In genomic region chr20:10696650-10697049, GRCh38 we compare ENCODE assay signal across 11 cellular contexts. TPM values are rescaled to one million over a fixed set of nuclear protein-coding genes. Genes with fewer than 3 reads are reported as not detected.
DNase-seq lines count a peak whose midpoint lies in the region; ATAC-seq, FAIRE-seq and TF ChIP-seq lines count a peak whose summit lies in the region.
"Had no signal": no experiment of that assay in that cellular context is flagged by ENCODE, and none has a peak within 500 bp of the region (broad histone marks: within the 10 kb centered on the region; RNA-seq: fewer than 3 reads in every experiment).

No MANE protein-coding gene starts in this region.

- H3K79me2 ChIP-seq in K562 (ENCODE audit: control insufficient read depth, insufficient read depth, low read length) = no peaks in the 10 kb centered on the region

- H3K14ac ChIP-seq in neuronal stem cell (ENCODE audit: low read length) = no peak overlapping the region

- peak overlapping the region; percentile 41 for H3K18ac ChIP-seq in neuronal stem cell (ENCODE audit: low read length)

- no peak overlapping the region for H3K9ac ChIP-seq in K562 (ENCODE audit: insufficient read depth in 1 of 2, low read depth in 2 of 2, low read length in 2 of 2)
- H3K9ac ChIP-seq in neuronal stem cell (ENCODE audit: low read depth, low read length, poor library complexity) = no peak overlapping the region
- H3K9ac ChIP-seq: BLaER1 had no signal

- ATAC-seq in activated CD4-positive, alpha-beta T cell treated with anti-CD3 and anti-CD28 coated beads for 36 hours = no peak
- ATAC-seq in HG03354 (IDR thresholded peaks at IDR 0.05; ENCODE audit: poor library complexity, severe bottlenecking, unreplicated experiment) (peak; percentile 50), K562 (no peak)
- ATAC-seq in effector memory CD8-positive, alpha-beta T cell (replicated peaks) = no peak

- H3K36me3 ChIP-seq in K562 (ENCODE audit: control insufficient read depth, insufficient read depth, low read length) (no peaks in the 10 kb centered on the region), neuronal stem cell (replicated peaks in 1 of 2; ENCODE audit: control insufficient read depth in 2 of 2, insufficient read depth in 2 of 2, low read length in 2 of 2) (no peaks in the 10 kb centered on the region)
- H3K36me3 ChIP-seq: BLaER1 had no signal

- peak; percentile 50 for DNase-seq in activated CD4-positive, alpha-beta T cell treated with anti-CD3 and anti-CD28 coated beads for 36 hours
- DNase-seq in activated CD4-positive, alpha-beta T cell treated with anti-CD3 and anti-CD28 coated beads for 4 hours = no peak
- DNase-seq in K562 (ENCODE audit: extremely low read depth in 1 of 4, low spot score in 3 of 4) = peak; percentile 18 to 39 (median 36)
- DNase-seq in neuronal stem cell (ENCODE audit: low spot score) = no peak
- DNase-seq in effector memory CD8-positive, alpha-beta T cell = no peak
- DNase-seq in pons (ENCODE audit: low spot score) = no peak
- DNase-seq in NOMO-1 treated with dmso at 0.1 percent for 144 hours (lab: John Stamatoyannopoulos, UW; ENCODE audit: unreplicated experiment) = no peak
- DNase-seq: NCI-H774 had no signal

- no peaks in the 10 kb centered on the region for H4K20me1 ChIP-seq in K562 (replicated peaks; ENCODE audit: control insufficient read depth, insufficient read depth, low read length)
- H4K20me1 ChIP-seq: BLaER1 had no signal

- H2AK5ac ChIP-seq in neuronal stem cell (ENCODE audit: low read depth, low read length) = no peak overlapping the region

- 16% methylated on average over 4 of the region's 5 CpGs for WGBS in K562 (ENCODE audit: insufficient coverage, low coverage, missing lambda C conversion rate)
- no CpG with 5 or more reads among the region's 5 CpGs for WGBS in neuronal stem cell (ENCODE audit: extremely low coverage in 2 of 2, insufficient read length in 2 of 2, insufficient replicate concordance in 1 of 2), 2 donors

- no peak overlapping the region for H3K4me3 Mint-ChIP-seq in activated CD4-positive, alpha-beta T cell treated with anti-CD3 and anti-CD28 coated beads for 36 hours
- no peak overlapping the region for H3K4me3 Mint-ChIP-seq in effector memory CD8-positive, alpha-beta T cell

- H2BK12ac ChIP-seq in neuronal stem cell (ENCODE audit: low read length) = no peak overlapping the region

- no peak overlapping the region for H4K91ac ChIP-seq in neuronal stem cell (ENCODE audit: low read depth, low read length, poor library complexity)

- H2BK5ac ChIP-seq in neuronal stem cell (ENCODE audit: low read length) = no peak overlapping the region

- no TSS peak for BruUV-seq in K562 (replicated peaks; lab: Mats Ljungman, UMichigan)

- no peaks in the 10 kb centered on the region for H3K79me1 ChIP-seq in neuronal stem cell (ENCODE audit: low read depth, low read length)

- H2BK15ac ChIP-seq in neuronal stem cell (ENCODE audit: low read length) = no peak overlapping the region

- no peak for TF ChIP-seq POLR2A in K562 (conservative IDR thresholded peaks at IDR 0.05)

- H3K27ac ChIP-seq in K562 (ENCODE audit: extremely low read depth, low read depth, low read length) (no peak overlapping the region), neuronal stem cell (replicated peaks; ENCODE audit: low read length) (no peak overlapping the region)
- H3K27ac ChIP-seq: BLaER1 had no signal

- H3K27me3 Mint-ChIP-seq in activated CD4-positive, alpha-beta T cell treated with anti-CD3 and anti-CD28 coated beads for 36 hours = peaks cover 15% of the 10 kb centered on the region
- H3K27me3 Mint-ChIP-seq in effector memory CD8-positive, alpha-beta T cell = peaks cover 26 to 38% of the 10 kb centered on the region in 2 donors

- no peaks in the 10 kb centered on the region for H3K9me3 Mint-ChIP-seq in activated CD4-positive, alpha-beta T cell treated with anti-CD3 and anti-CD28 coated beads for 36 hours (ENCODE audit: low read depth)
- peaks cover 0 to 2% of the 10 kb centered on the region in 2 donors for H3K9me3 Mint-ChIP-seq in effector memory CD8-positive, alpha-beta T cell

- H3K4me1 ChIP-seq in K562 (replicated peaks in 1 of 2; ENCODE audit: control insufficient read depth in 2 of 2, insufficient read depth in 2 of 2, low read length in 2 of 2) (no peaks in the 10 kb centered on the region), neuronal stem cell (ENCODE audit: control insufficient read depth in 2 of 2, insufficient read depth in 1 of 2, low read depth in 1 of 2, low read length in 2 of 2) (peaks cover 0 to 4% of the 10 kb centered on the region in 2 donors)
- H3K4me1 ChIP-seq: BLaER1 had no signal

- H3K9me1 ChIP-seq in K562 (ENCODE audit: control insufficient read depth, insufficient read depth, low read length) = no peaks in the 10 kb centered on the region

- TF ChIP-seq EP300 in K562 (IDR thresholded peaks at IDR 0.05; ENCODE audit: low read length) = no peak

- H3K27me3 ChIP-seq in K562 (ENCODE audit: control insufficient read depth in 2 of 2, insufficient read depth in 2 of 2, low read length in 2 of 2) = no peaks in the 10 kb centered on the region
- H3K27me3 ChIP-seq in neuronal stem cell (ENCODE audit: control insufficient read depth in 3 of 3, insufficient read depth in 3 of 3, low read depth in 1 of 3, low read length in 3 of 3) = no peaks in the 10 kb centered on the region
- H3K27me3 ChIP-seq: BLaER1 had no signal

- no peaks in the 10 kb centered on the region for H3K36me3 Mint-ChIP-seq in activated CD4-positive, alpha-beta T cell treated with anti-CD3 and anti-CD28 coated beads for 36 hours (ENCODE audit: low read depth)
- peaks cover 2% of the 10 kb centered on the region for H3K36me3 Mint-ChIP-seq in effector memory CD8-positive, alpha-beta T cell (ENCODE audit: insufficient read depth)

- CTCF ChIA-PET in activated CD4-positive, alpha-beta T cell treated with anti-CD3 and anti-CD28 coated beads for 36 hours (lab: Charles Lee) = interaction anchor here (0.6 to 1.9 kb wide), 5 partner anchors 9 to 1499 kb away, joined by 3 to 12 read pairs (median 3); no protein-coding TSS in a partner anchor
- CTCF ChIA-PET in K562 (lab: Yijun Ruan, JAX; ENCODE audit: low intra/inter-chr PET ratio) = no interaction called here

- H2BK120ac ChIP-seq in neuronal stem cell (ENCODE audit: low read depth, low read length) = no peak overlapping the region

- no peak overlapping the region for H3K4me2 ChIP-seq in K562 (ENCODE audit: insufficient read depth, low read length)
- no peak overlapping the region for H3K4me2 ChIP-seq in neuronal stem cell (ENCODE audit: insufficient read depth, low read length, poor library complexity, severe bottlenecking)
- H3K4me2 ChIP-seq: BLaER1 had no signal

- POLR2A ChIA-PET in activated CD4-positive, alpha-beta T cell treated with anti-CD3 and anti-CD28 coated beads for 36 hours (lab: Charles Lee) = no interaction called here
- POLR2A ChIA-PET in K562 (lab: Yijun Ruan, JAX) = interaction anchor here (1.1 to 1.2 kb wide), 2 partner anchors 10 to 20 kb away, joined by 5 to 6 read pairs; no protein-coding TSS in a partner anchor

- in situ Hi-C loops in K562 (cut with MboI) = no loop called here

- H3K4ac ChIP-seq in neuronal stem cell (ENCODE audit: low read length) = no peak overlapping the region

- TF ChIP-seq RAD21 in K562 (CRISPR knock-in tag; conservative IDR thresholded peaks at IDR 0.05 in 1 of 2, IDR thresholded peaks at IDR 0.05 in 1 of 2) = peak; percentile 13 to 34; a peak in 1 of 4 replicates

- H3K4me3 ChIP-seq in K562 = no peak overlapping the region
- no peak overlapping the region for H3K4me3 ChIP-seq in neuronal stem cell (ENCODE audit: low read length in 2 of 2)
- H3K4me3 ChIP-seq: BLaER1 had no signal

- no peak overlapping the region for H3K23ac ChIP-seq in neuronal stem cell (ENCODE audit: low read depth, low read length, poor library complexity)

- FAIRE-seq in K562 (lab: Jason Lieb, UNC) = no peak
- FAIRE-seq: H54 had no signal

- peak; percentile 25 to 66 (median 56) for TF ChIP-seq CTCF in K562 (IDR thresholded peaks at IDR 0.05 in 2 of 3, conservative IDR thresholded peaks at IDR 0.05 in 1 of 3; ENCODE audit: insufficient read depth in 2 of 3, low read depth in 1 of 3, low read length in 3 of 3)

- H3K9me3 ChIP-seq in K562 (replicated peaks; ENCODE audit: control insufficient read depth, insufficient read depth, low read depth, low read length) (no peaks in the 10 kb centered on the region), neuronal stem cell (replicated peaks in 1 of 2; ENCODE audit: control insufficient read depth in 2 of 2, insufficient read depth in 1 of 2, low read depth in 1 of 2, low read length in 2 of 2) (no peaks in the 10 kb centered on the region)
- H3K9me3 ChIP-seq: BLaER1 had no signal

- H3K27ac Mint-ChIP-seq in activated CD4-positive, alpha-beta T cell treated with anti-CD3 and anti-CD28 coated beads for 36 hours = no peak overlapping the region
- no peak overlapping the region for H3K27ac Mint-ChIP-seq in effector memory CD8-positive, alpha-beta T cell

- no peak overlapping the region for H4K8ac ChIP-seq in neuronal stem cell (ENCODE audit: low read depth, low read length)

- intact Hi-C loops in activated CD4-positive, alpha-beta T cell treated with anti-CD3 and anti-CD28 coated beads for 36 hours (cut with DNase I, micrococcal nuclease) = no loop called here
- intact Hi-C loops in K562 (cut with micrococcal nuclease) = loop anchor here (2.0 kb wide), 1 partner anchor 22 kb away; no protein-coding TSS in a partner anchor

- H2AFZ ChIP-seq in K562 (ENCODE audit: low read depth, low read length) (no peak overlapping the region), neuronal stem cell (ENCODE audit: low read length) (no peak overlapping the region)

- H3K4me1 Mint-ChIP-seq in activated CD4-positive, alpha-beta T cell treated with anti-CD3 and anti-CD28 coated beads for 36 hours = no peaks in the 10 kb centered on the region
- no peaks in the 10 kb centered on the region for H3K4me1 Mint-ChIP-seq in effector memory CD8-positive, alpha-beta T cell (ENCODE audit: low read depth in 2 of 2)

RNA-seq across cellular contexts. Expression of gene JAG1, which starts 22.9 kb away (rescaled TPM):
- total RNA-seq in activated CD4-positive, alpha-beta T cell treated with anti-CD3 and anti-CD28 coated beads for 36 hours = under 1 TPM; 0.30 to 0.44 TPM
- total RNA-seq in K562 (2011; cell fraction: chromatin; rRNA removed; ENCODE audit: low replicate concordance) = 0.62 and 1.1 TPM in 2 replicates
- total RNA-seq in K562 (2011; cell fraction: nucleolus; rRNA removed) = 1.2 and 1.3 TPM in 2 replicates
- 0.23 and 0.44 TPM in 2 replicates for total RNA-seq in K562 (2011; cell fraction: nucleoplasm; rRNA removed)
- total RNA-seq in K562 (2014; rRNA removed) (0.09 and 0.94 TPM in 2 replicates), K562 (2014; rRNA removed; fragmentation: Illumina TruSeq; extraction: Trizol) (0.07 and 0.19 TPM in 2 replicates), K562 (2015; rRNA removed; fragmentation: Illumina TruSeq; extraction: Trizol) (0.04 and 0.14 TPM in 2 replicates), K562 (2021) (0.36 and 0.40 TPM in 2 replicates)
- polyA plus RNA-seq in K562 (2011; rRNA removed) (0.06 and 0.16 TPM in 2 replicates), K562 (2014; fragmentation: Illumina TruSeq; extraction: Trizol) (0.07 and 0.12 TPM in 2 replicates), K562 (2014; fragmentation: Nextera tagmentation; extraction: Ambion mirVana) (under 1 TPM; 0.04 TPM), K562 (2014; rRNA removed) (0.11 and 0.12 TPM in 2 replicates)
- 0.03 and 0.09 TPM in 2 replicates for polyA plus RNA-seq in K562 (2011; cell fraction: cytosol; rRNA removed)
- polyA plus RNA-seq in K562 (2011; cell fraction: nucleus; rRNA removed) = 0.51 and 0.91 TPM in 2 replicates
- polyA plus RNA-seq in K562 (2012) = 0.09 and 0.24 TPM in 2 replicates
- 0.39 and 0.63 TPM in 2 replicates for polyA minus RNA-seq in K562 (2011; rRNA and poly(A)+ RNA removed)
- polyA minus RNA-seq in K562 (2011; cell fraction: cytosol; rRNA and poly(A)+ RNA removed) = 0.46 and 0.57 TPM in 2 replicates
- 0.13 and 1.2 TPM in 2 replicates for polyA minus RNA-seq in K562 (2011; cell fraction: nucleus; rRNA and poly(A)+ RNA removed)
- polyA plus RNA-seq in neuronal stem cell (2013, experiment 1 of 2) = 64.8 TPM
- polyA plus RNA-seq in neuronal stem cell (2013, experiment 2 of 2) = 65.6 TPM

Comparison
In these comparisons a context has a peak if more than half of its experiments do, and no peak if none do; other contexts are left out.
1. DNase-seq: peak in activated CD4-positive, alpha-beta T cell treated with anti-CD3 and anti-CD28 coated beads for 36 hours (single experiment) and K562 (4 of 4); none in activated CD4-positive, alpha-beta T cell treated with anti-CD3 and anti-CD28 coated beads for 4 hours (0 of 2), neuronal stem cell (single experiment), effector memory CD8-positive, alpha-beta T cell (0 of 3), pons (single experiment) and NOMO-1 treated with dmso at 0.1 percent for 144 hours (single experiment).